ENCODE assay signal across 19 cellular contexts in the genomic region with DNA sequence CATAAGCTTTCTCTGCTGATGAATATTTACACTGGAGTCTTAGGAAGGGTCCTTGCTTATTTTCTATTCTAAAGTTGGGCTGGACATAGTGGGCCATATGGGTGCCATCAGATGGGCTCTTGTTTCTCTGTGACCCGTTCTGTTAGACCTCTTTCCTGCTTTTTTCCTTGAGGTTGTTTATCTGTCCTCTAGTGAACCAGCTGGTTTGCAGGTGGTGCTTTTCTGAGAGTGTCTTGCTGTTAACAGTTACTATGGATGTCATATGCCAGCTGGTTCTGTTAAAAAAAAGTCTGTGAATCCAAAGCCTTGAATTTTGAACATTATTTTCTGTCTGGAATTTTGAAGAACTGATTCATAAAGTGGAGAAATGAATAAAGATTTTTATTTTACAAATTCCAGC. TPM values are rescaled to one million over a fixed set of nuclear protein-coding genes. Genes with fewer than 3 reads are reported as not detected.
"Had no signal": no experiment of that assay in that cellular context is flagged by ENCODE, and none has a peak within 500 bp of the region (broad histone marks: within the 10 kb centered on the region; RNA-seq: fewer than 3 reads in every experiment).

No MANE protein-coding gene starts in this region.

- H3K27ac ChIP-seq: ascending aorta, epithelial cell of prostate, parathyroid adenoma, upper lobe of right lung, WERI-Rb-1 had no signal

- H3K27me3 Mint-ChIP-seq: activated naive CD4-positive, alpha-beta T cell treated with anti-CD3 and anti-CD28 coated beads, Interleukin-2, amount 50 U/mL, for 24 hours had no signal

- H3K9me3 Mint-ChIP-seq: activated naive CD4-positive, alpha-beta T cell treated with anti-CD3 and anti-CD28 coated beads, Interleukin-2, amount 50 U/mL, for 24 hours; stimulated activated effector memory CD8-positive, alpha-beta T cell treated with anti-CD3 and anti-CD28 coated beads, Interleukin-12 subunit alpha, Interleukin-12 subunit beta, amount 100 ng/mL, for 72 hours had no signal

- H3K4me1 ChIP-seq: ascending aorta, parathyroid adenoma, upper lobe of right lung had no signal

- DNase-seq: activated CD4-positive, alpha-beta T cell treated with anti-CD3 and anti-CD28 coated beads, Interleukin-2, amount 50 U/mL, for 4 hours; activated gamma-delta T cell; dermis blood vessel endothelial cell; effector memory CD4-positive, alpha-beta T cell; head of caudate nucleus; left ventricle myocardium superior; stimulated activated CD4-positive, alpha-beta T cell treated with anti-CD3 and anti-CD28 coated beads, Interleukin-4, amount 100 ng/mL, for 24 hours; SW 1271; T-helper 2 cell; upper lobe of right lung; WERI-Rb-1 had no signal

- H3K9me3 ChIP-seq: ascending aorta, upper lobe of right lung had no signal

- ATAC-seq: left ventricle myocardium superior; sciatic nerve; stimulated activated effector memory CD8-positive, alpha-beta T cell treated with anti-CD3 and anti-CD28 coated beads, Interleukin-12 subunit alpha, Interleukin-12 subunit beta, amount 100 ng/mL, for 72 hours; upper lobe of right lung had no signal

- H3K4me3 ChIP-seq: ascending aorta, smooth muscle cell, upper lobe of right lung had no signal

- H3K4me3 Mint-ChIP-seq: activated naive CD4-positive, alpha-beta T cell treated with anti-CD3 and anti-CD28 coated beads, Interleukin-2, amount 50 U/mL, for 24 hours; stimulated activated effector memory CD8-positive, alpha-beta T cell treated with anti-CD3 and anti-CD28 coated beads, Interleukin-12 subunit alpha, Interleukin-12 subunit beta, amount 100 ng/mL, for 72 hours had no signal

- H3K27me3 ChIP-seq: ascending aorta, upper lobe of right lung had no signal

- H3K27ac Mint-ChIP-seq: activated naive CD4-positive, alpha-beta T cell treated with anti-CD3 and anti-CD28 coated beads, Interleukin-2, amount 50 U/mL, for 24 hours; stimulated activated effector memory CD8-positive, alpha-beta T cell treated with anti-CD3 and anti-CD28 coated beads, Interleukin-12 subunit alpha, Interleukin-12 subunit beta, amount 100 ng/mL, for 72 hours had no signal

RNA-seq across cellular contexts. Expression of a gene that starts 37.2 kb away (rescaled TPM):
- total RNA-seq: mononuclear cell had no signal
